In the genomic region with DNA sequence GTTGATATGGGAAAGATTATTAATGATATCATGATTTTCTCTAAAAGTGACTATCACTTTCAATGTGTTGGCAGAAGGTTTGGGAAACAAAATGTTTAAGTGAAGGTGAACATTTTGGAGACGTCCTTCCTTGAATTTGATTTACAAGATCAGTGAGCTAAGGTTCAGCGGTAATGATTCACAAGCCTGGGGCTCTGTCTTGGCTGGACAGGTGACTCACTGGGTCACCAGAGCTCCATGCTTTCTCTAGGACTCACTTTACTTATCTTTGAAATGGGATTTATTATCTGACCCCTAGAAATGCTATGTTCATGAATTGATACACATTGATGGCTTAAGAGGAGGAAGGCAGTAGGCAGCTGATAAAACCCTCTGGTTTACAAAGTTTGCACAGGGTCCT, we compare ENCODE assay signal across 19 cellular contexts.
A peak's percentile ranks its signal among the peaks of the same experiment; 100 is the strongest.
DNase-seq lines count a peak whose midpoint lies in the region; ATAC-seq lines count a peak whose summit lies in the region.
"Had no signal": no experiment of that assay in that cellular context is flagged by ENCODE, and none has a peak within 500 bp of the region (broad histone marks: within the 10 kb centered on the region; RNA-seq: fewer than 3 reads in every experiment).

No MANE protein-coding gene starts in this region.

- DNase-seq in ELR (ENCODE audit: low read depth) (peak; percentile 52), M059J (ENCODE audit: low read depth) (peak; percentile 28), kidney tubule cell (ENCODE audit: low spot score) (peak; percentile 46), NAMALWA (ENCODE audit: low spot score) (no peak)
- DNase-seq: 8988T; ACHN; BE2C; C1 segment of cervical spinal cord; CD4-positive, alpha-beta memory T cell; CD4-positive, CD25-positive, alpha-beta regulatory T cell; CD8-positive, alpha-beta memory T cell; COR-L47; DMS 273 treated with DMSO at 0.1 percent for 48 hours; DMS153; DMS79; DND-41; EL; GF-D8 had no signal

- no peak for ATAC-seq in HG03442 (IDR thresholded peaks at IDR 0.05; ENCODE audit: unreplicated experiment)
